17 cellular contexts compared by ENCODE assay signal in genomic region chr13:22103628-22104027, GRCh38.
DNase-seq lines count a peak whose midpoint lies in the region; ATAC-seq and TF ChIP-seq lines count a peak whose summit lies in the region.
"Had no signal": no experiment of that assay in that cellular context is flagged by ENCODE, and none has a peak within 500 bp of the region (broad histone marks: within the 10 kb centered on the region; RNA-seq: fewer than 3 reads in every experiment).

No MANE protein-coding gene starts in this region.

- H4K20me1 ChIP-seq in IMR-90 (ENCODE audit: insufficient read depth, low read length), result no peaks in the 10 kb centered on the region

- POLR2A ChIA-PET in IMR-90 (lab: Charles Lee; ENCODE audit: unreplicated experiment), result no interaction called here

- WGBS in IMR-90 (ENCODE audit: extremely low coverage in 2 of 2, insufficient read length in 1 of 2), 2 experiments, result 71% methylated on average over 1 of the region's 3 CpGs; no CpG with 5 or more reads in 1 of the 2 experiments

- peaks cover 15% of the 10 kb centered on the region for H3K4me1 ChIP-seq in IMR-90 (ENCODE audit: control insufficient read depth, insufficient read depth, low read length)

- H2BK120ac ChIP-seq in IMR-90 (ENCODE audit: low read depth, low read length), result peak overlapping the region; percentile 42; the same call in 1 of the 2 replicates

- peak overlapping the region; percentile 77 for H2AFZ ChIP-seq in IMR-90 (replicated peaks; ENCODE audit: low read length, poor library complexity)

- no peak overlapping the region for H4K5ac ChIP-seq in IMR-90 (ENCODE audit: low read depth, low read length)

- peaks cover 4% of the 10 kb centered on the region; the same call in 1 of the 2 replicates for H3K9me3 ChIP-seq in IMR-90 (ENCODE audit: control insufficient read depth, insufficient read depth, low read length)

- no peaks in the 10 kb centered on the region for H3K36me3 ChIP-seq in IMR-90 (ENCODE audit: control insufficient read depth, insufficient read depth, low read length)

- no peak overlapping the region for H2BK20ac ChIP-seq in IMR-90 (ENCODE audit: low read depth, low read length)

- no peak overlapping the region for H3K27ac Mint-ChIP-seq in activated naive CD8-positive, alpha-beta T cell treated with anti-CD3 and anti-CD28 coated beads, Interleukin-2, amount 50 U/mL, for 24 hours
- H3K27ac Mint-ChIP-seq in activated naive CD8-positive, alpha-beta T cell treated with anti-CD3 and anti-CD28 coated beads for 36 hours, result no peak overlapping the region

- H3K27me3 ChIP-seq in IMR-90 (ENCODE audit: control insufficient read depth, insufficient read depth, low read length), result no peaks in the 10 kb centered on the region

- no peak overlapping the region for H3K23ac ChIP-seq in IMR-90 (ENCODE audit: low read depth, low read length)

- H4K91ac ChIP-seq in IMR-90 (ENCODE audit: insufficient read depth, low read depth, low read length), result 0 out of 2 replicates have a peak overlapping the region, but pooled peaks have one; percentile 5

- H3K9ac ChIP-seq in IMR-90 (ENCODE audit: low read depth, low read length), result no peak overlapping the region
- H3K9ac ChIP-seq: KMS-11 had no signal

- peaks cover 3% of the 10 kb centered on the region for H3K9me1 ChIP-seq in IMR-90 (ENCODE audit: insufficient read depth, low read length)

- H3K27ac ChIP-seq in IMR-90 (ENCODE audit: insufficient read depth, low read length), result no peak overlapping the region
- H3K27ac ChIP-seq: KMS-11 had no signal

- no peak overlapping the region for H2AK5ac ChIP-seq in IMR-90 (ENCODE audit: low read depth, low read length)

- peaks cover 32% of the 10 kb centered on the region for H3K4me1 Mint-ChIP-seq in activated naive CD8-positive, alpha-beta T cell treated with anti-CD3 and anti-CD28 coated beads, Interleukin-2, amount 50 U/mL, for 24 hours
- H3K4me1 Mint-ChIP-seq in activated naive CD8-positive, alpha-beta T cell treated with anti-CD3 and anti-CD28 coated beads for 36 hours, result peaks cover 20% of the 10 kb centered on the region

- peak overlapping the region; percentile 5; the same call in 1 of the 3 replicates for H2BK15ac ChIP-seq in IMR-90 (ENCODE audit: low read depth, low read length)

- peak; percentile 58 for ATAC-seq in activated naive CD8-positive, alpha-beta T cell treated with anti-CD3 and anti-CD28 coated beads, Interleukin-2, amount 50 U/mL, for 24 hours
- ATAC-seq in IMR-90 (ENCODE audit: low read depth), result peak; percentile 58
- ATAC-seq: Right ventricle myocardium inferior had no signal

- no peaks in the 10 kb centered on the region for H3K79me1 ChIP-seq in IMR-90 (ENCODE audit: low read depth in 1 of 2, low read length in 2 of 2)

- peak overlapping the region in 1 of 2 experiments; percentile 42; a peak in 1 of 4 replicates for H4K8ac ChIP-seq in IMR-90 (ENCODE audit: low read depth in 2 of 2, low read length in 2 of 2)

- H3K9me3 Mint-ChIP-seq in activated naive CD8-positive, alpha-beta T cell treated with anti-CD3 and anti-CD28 coated beads, Interleukin-2, amount 50 U/mL, for 24 hours, result peaks cover 7% of the 10 kb centered on the region
- peaks cover 3% of the 10 kb centered on the region for H3K9me3 Mint-ChIP-seq in activated naive CD8-positive, alpha-beta T cell treated with anti-CD3 and anti-CD28 coated beads for 36 hours

- no peak overlapping the region for H2BK5ac ChIP-seq in IMR-90 (ENCODE audit: low read depth, low read length, poor library complexity, severe bottlenecking)

- H2AK9ac ChIP-seq in IMR-90 (replicated peaks; ENCODE audit: low read depth, low read length, poor library complexity), result no peak overlapping the region

- H3K27me3 Mint-ChIP-seq in activated naive CD8-positive, alpha-beta T cell treated with anti-CD3 and anti-CD28 coated beads, Interleukin-2, amount 50 U/mL, for 24 hours, result no peaks in the 10 kb centered on the region
- H3K27me3 Mint-ChIP-seq in activated naive CD8-positive, alpha-beta T cell treated with anti-CD3 and anti-CD28 coated beads for 36 hours, result no peaks in the 10 kb centered on the region
- H3K27me3 Mint-ChIP-seq: CD4-positive, alpha-beta memory T cell had no signal

- no peak for TF ChIP-seq POLR2A in IMR-90 (IDR thresholded peaks at IDR 0.05; ENCODE audit: low read depth, low read length)

- H3K14ac ChIP-seq in IMR-90 (replicated peaks; ENCODE audit: low read depth, low read length), result peak overlapping the region; percentile 54; the same call in 1 of the 2 replicates

- no peak overlapping the region for H3K4me2 ChIP-seq in IMR-90 (ENCODE audit: low read depth, low read length)
- H3K4me2 ChIP-seq: KMS-11 had no signal

- no peak for TF ChIP-seq RAD21 in IMR-90 (IDR thresholded peaks at IDR 0.05; ENCODE audit: low read length)

- no peak overlapping the region for H3K4me3 Mint-ChIP-seq in activated naive CD8-positive, alpha-beta T cell treated with anti-CD3 and anti-CD28 coated beads, Interleukin-2, amount 50 U/mL, for 24 hours
- no peak overlapping the region for H3K4me3 Mint-ChIP-seq in activated naive CD8-positive, alpha-beta T cell treated with anti-CD3 and anti-CD28 coated beads for 36 hours
- H3K4me3 Mint-ChIP-seq: CD4-positive, alpha-beta memory T cell had no signal

- dilution Hi-C loops in IMR-90 (cut with HindIII; ENCODE audit: low sequenced_read_pairs, unreplicated experiment), result no loop called here

- H3K36me3 Mint-ChIP-seq in activated naive CD8-positive, alpha-beta T cell treated with anti-CD3 and anti-CD28 coated beads, Interleukin-2, amount 50 U/mL, for 24 hours (ENCODE audit: low read depth), result peaks cover 2% of the 10 kb centered on the region
- H3K36me3 Mint-ChIP-seq in activated naive CD8-positive, alpha-beta T cell treated with anti-CD3 and anti-CD28 coated beads for 36 hours, result peaks cover 15% of the 10 kb centered on the region

- H3K4me3 ChIP-seq in IMR-90 (ENCODE audit: insufficient read depth, low read depth, low read length) (no peak overlapping the region), fibroblast of the aortic adventitia (ENCODE audit: low read depth, low read length) (no peak overlapping the region)

- intact Hi-C loops in IMR-90 (cut with micrococcal nuclease), result no loop called here

- CTCF ChIA-PET in IMR-90 (lab: Yijun Ruan, JAX), result no interaction called here

- no peak overlapping the region for H3K56ac ChIP-seq in IMR-90 (ENCODE audit: extremely low read depth, insufficient read depth, low read length)

- 0 out of 2 replicates have a peak overlapping the region, but pooled peaks have one; percentile 40 for H3K18ac ChIP-seq in IMR-90 (ENCODE audit: low read depth, low read length)

- no TSS peak for BruUV-seq in IMR-90 (replicated peaks; lab: Mats Ljungman, UMichigan)

- TF ChIP-seq CTCF in IMR-90 (conservative IDR thresholded peaks at IDR 0.05; ENCODE audit: low read depth, low read length), result no peak
- TF ChIP-seq CTCF in fibroblast of the aortic adventitia (IDR thresholded peaks at IDR 0.05; ENCODE audit: insufficient read depth, low read length), result no peak

- H3K4ac ChIP-seq in IMR-90 (ENCODE audit: low read depth, low read length), result peak overlapping the region; percentile 9

- DNase-seq in activated naive CD8-positive, alpha-beta T cell treated with anti-CD3 and anti-CD28 coated beads, Interleukin-2, amount 50 U/mL, for 24 hours, result no peak
- no peak for DNase-seq in activated naive CD8-positive, alpha-beta T cell treated with anti-CD3 and anti-CD28 coated beads for 36 hours
- DNase-seq in IMR-90, result peak; percentile 63
- peak; percentile 29 for DNase-seq in fibroblast of the aortic adventitia (ENCODE audit: low read depth)
- DNase-seq in D341Med (ENCODE audit: low spot score), result no peak
- DNase-seq in 8988T, result no peak
- DNase-seq in effector CD4-positive, alpha-beta T cell, result no peak
- DNase-seq: ACHN; CD4-positive, alpha-beta memory T cell; DND-41; GDM1; NCI-H1092; NCI-H2107; NCI-H2227 treated with DMSO at 0.1 percent for 48 hours; NCI-H524 treated with DMSO at 0.1 percent for 48 hours had no signal

- in situ Hi-C loops in IMR-90 (cut with MboI; ENCODE audit: low sequenced_read_pairs), result no loop called here

TF ChIP-seq in IMR-90, 13 proteins besides CTCF, POLR2A, EP300 and RAD21:
- TF ChIP-seq MAFK (IDR thresholded peaks at IDR 0.05; ENCODE audit: low read depth, low read length) (no peak), NFE2L2 (IDR thresholded peaks at IDR 0.05; ENCODE audit: low read depth, low read length) (no peak), BHLHE40 (IDR thresholded peaks at IDR 0.05; ENCODE audit: low read depth, low read length) (no peak), FOS (IDR thresholded peaks at IDR 0.05; ENCODE audit: low read depth, low read length) (no peak), RFX5 (IDR thresholded peaks at IDR 0.05; ENCODE audit: low read depth, low read length) (no peak), CHD1 (IDR thresholded peaks at IDR 0.05; ENCODE audit: low read depth, low read length) (no peak), MAZ (IDR thresholded peaks at IDR 0.05; ENCODE audit: borderline replicate concordance, low read depth, low read length) (no peak), RCOR1 (IDR thresholded peaks at IDR 0.05; ENCODE audit: insufficient replicate concordance, low read length) (no peak), SMC3 (IDR thresholded peaks at IDR 0.05; ENCODE audit: low read depth, low read length) (no peak), CEBPB (IDR thresholded peaks at IDR 0.05; ENCODE audit: low read depth, low read length) (no peak), MXI1 (IDR thresholded peaks at IDR 0.05; ENCODE audit: borderline replicate concordance, low read depth, low read length) (no peak)
- TF ChIP-seq, protein P1, sequence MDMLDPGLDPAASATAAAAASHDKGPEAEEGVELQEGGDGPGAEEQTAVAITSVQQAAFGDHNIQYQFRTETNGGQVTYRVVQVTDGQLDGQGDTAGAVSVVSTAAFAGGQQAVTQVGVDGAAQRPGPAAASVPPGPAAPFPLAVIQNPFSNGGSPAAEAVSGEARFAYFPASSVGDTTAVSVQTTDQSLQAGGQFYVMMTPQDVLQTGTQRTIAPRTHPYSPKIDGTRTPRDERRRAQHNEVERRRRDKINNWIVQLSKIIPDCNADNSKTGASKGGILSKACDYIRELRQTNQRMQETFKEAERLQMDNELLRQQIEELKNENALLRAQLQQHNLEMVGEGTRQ (IDR thresholded peaks at IDR 0.05; ENCODE audit: low read depth, low read length), result no peak
- TF ChIP-seq, protein P2, sequence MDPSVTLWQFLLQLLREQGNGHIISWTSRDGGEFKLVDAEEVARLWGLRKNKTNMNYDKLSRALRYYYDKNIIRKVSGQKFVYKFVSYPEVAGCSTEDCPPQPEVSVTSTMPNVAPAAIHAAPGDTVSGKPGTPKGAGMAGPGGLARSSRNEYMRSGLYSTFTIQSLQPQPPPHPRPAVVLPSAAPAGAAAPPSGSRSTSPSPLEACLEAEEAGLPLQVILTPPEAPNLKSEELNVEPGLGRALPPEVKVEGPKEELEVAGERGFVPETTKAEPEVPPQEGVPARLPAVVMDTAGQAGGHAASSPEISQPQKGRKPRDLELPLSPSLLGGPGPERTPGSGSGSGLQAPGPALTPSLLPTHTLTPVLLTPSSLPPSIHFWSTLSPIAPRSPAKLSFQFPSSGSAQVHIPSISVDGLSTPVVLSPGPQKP (IDR thresholded peaks at IDR 0.05; ENCODE audit: borderline replicate concordance, low read depth, low read length), result no peak

Comparison
In these comparisons a context has a peak if more than half of its experiments do, and no peak if none do; other contexts are left out.
1. DNase-seq: peak in IMR-90 (single experiment) and fibroblast of the aortic adventitia (single experiment); none in activated naive CD8-positive, alpha-beta T cell treated with anti-CD3 and anti-CD28 coated beads, Interleukin-2, amount 50 U/mL, for 24 hours (single experiment), activated naive CD8-positive, alpha-beta T cell treated with anti-CD3 and anti-CD28 coated beads for 36 hours (single experiment), D341Med (single experiment), 8988T (single experiment) and effector CD4-positive, alpha-beta T cell (single experiment).